Comparison of ENCODE assay signal across 8 cellular contexts in genomic region chr15:44662478-44663409, GRCh38. TPM values are rescaled to one million over a fixed set of nuclear protein-coding genes. Genes with fewer than 3 reads are reported as not detected.
DNase-seq lines count a peak whose midpoint lies in the region; ATAC-seq and TF ChIP-seq lines count a peak whose summit lies in the region.

No MANE protein-coding gene starts in this region.

- TF ChIP-seq CTCF in cardiac muscle cell (IDR thresholded peaks at IDR 0.05; ENCODE audit: low read depth, low read length), result no peak
- TF ChIP-seq CTCF in upper lobe of right lung (IDR thresholded peaks at IDR 0.05), result no peak

- H3K9me3 ChIP-seq in cardiac muscle cell (ENCODE audit: low read depth), result no peaks in the 10 kb centered on the region
- H3K9me3 ChIP-seq in upper lobe of right lung, result no peaks in the 10 kb centered on the region

- peak overlapping the region; percentile 96 to 98 (median 98) for H3K4me3 Mint-ChIP-seq in IgD-negative memory B cell

- peak overlapping the region; percentile 98 to 100 (median 98) for H3K27ac Mint-ChIP-seq in IgD-negative memory B cell

- in situ Hi-C loops in SK-MEL-5 (cut with HindIII; ENCODE audit: low pct_unique_long_range_greater_than_20kb, low sequenced_read_pairs), result no loop called here

- H3K36me3 Mint-ChIP-seq in IgD-negative memory B cell, result peaks cover 6% of the 10 kb centered on the region

- no peaks in the 10 kb centered on the region for H3K9me3 Mint-ChIP-seq in IgD-negative memory B cell

- peak; percentile 2 for DNase-seq in DMS153 (lab: John Stamatoyannopoulos, UW)
- peak; percentile 74 for DNase-seq in SK-MEL-5 (ENCODE audit: low read depth, low spot score)
- DNase-seq in activated naive CD4-positive, alpha-beta T cell treated with anti-CD3 and anti-CD28 coated beads, Interleukin-2, amount 50 U/mL, for 16 hours, result peak; percentile 84
- peak; percentile 69 to 73 for DNase-seq in cardiac muscle cell (ENCODE audit: low read depth in 1 of 2, low spot score in 1 of 2)
- DNase-seq in posterior cingulate gyrus, result peak; percentile 25 to 90 (median 40)
- DNase-seq in upper lobe of right lung, result peak; percentile 88

- no peaks in the 10 kb centered on the region for H3K27me3 Mint-ChIP-seq in IgD-negative memory B cell

- H3K27me3 ChIP-seq in cardiac muscle cell (no peaks in the 10 kb centered on the region), upper lobe of right lung (no peaks in the 10 kb centered on the region)

- H3K4me3 ChIP-seq in cardiac muscle cell (peak overlapping the region; percentile 81), upper lobe of right lung (peak overlapping the region; percentile 91)

- ATAC-seq in GM21576 (IDR thresholded peaks at IDR 0.05; ENCODE audit: unreplicated experiment), result peak; percentile 37
- peak; percentile 66 for ATAC-seq in upper lobe of right lung

- H3K4me1 ChIP-seq in cardiac muscle cell (ENCODE audit: low read depth), result peaks cover 19% of the 10 kb centered on the region
- H3K4me1 ChIP-seq in upper lobe of right lung, result peaks cover 24% of the 10 kb centered on the region

- peaks cover 9% of the 10 kb centered on the region for H3K36me3 ChIP-seq in cardiac muscle cell
- peaks cover 21% of the 10 kb centered on the region for H3K36me3 ChIP-seq in upper lobe of right lung

- H3K27ac ChIP-seq in cardiac muscle cell, result peak overlapping the region; percentile 90
- H3K27ac ChIP-seq in upper lobe of right lung, result peak overlapping the region; percentile 99

- H3K4me1 Mint-ChIP-seq in IgD-negative memory B cell, result peaks cover 35 to 48% (median 38%) of the 10 kb centered on the region in 3 donors

- intact Hi-C loops in posterior cingulate gyrus (cut with DNase I) (no loop called here), upper lobe of right lung (cut with DNase I) (loop anchor here (10.0 kb wide), 1 partner anchor 52 kb away; the partner anchor contains the start of genes B2M and PATL2)

RNA-seq across cellular contexts. Expression of gene SPG11, which starts 0.7 kb away (rescaled TPM):
- polyA plus RNA-seq in IgD-negative memory B cell, result 41.7 TPM
- 43.0 and 48.3 TPM in 2 replicates for total RNA-seq in SK-MEL-5 (2014; rRNA removed; shearing (Covaris generic))
- 37.9 and 64.5 TPM in 2 replicates for polyA plus RNA-seq in SK-MEL-5 (2015; cell fraction: cytosol; rRNA removed)
- 117 and 157 TPM in 2 replicates for polyA plus RNA-seq in SK-MEL-5 (2015; cell fraction: nucleus; rRNA removed)
- total RNA-seq in cardiac muscle cell, result 46.4 and 65.1 TPM in 2 replicates
- polyA plus RNA-seq in cardiac muscle cell, result 15.7 and 30.3 TPM in 2 replicates
- 97.6 TPM for total RNA-seq in upper lobe of right lung

RNA-seq across cellular contexts. Expression of gene PATL2, which starts 48.4 kb away (rescaled TPM):
- polyA plus RNA-seq in IgD-negative memory B cell (17.7 TPM), cardiac muscle cell (0.49 TPM in 1 of 2 replicates, not detected in the other)
- 0.19 and 0.21 TPM in 2 replicates for total RNA-seq in SK-MEL-5 (2014; rRNA removed; shearing (Covaris generic))
- 0.19 TPM in 1 of 2 replicates, not detected in the other for polyA plus RNA-seq in SK-MEL-5 (2015; cell fraction: cytosol; rRNA removed)
- 6.0 and 6.6 TPM in 2 replicates for polyA plus RNA-seq in SK-MEL-5 (2015; cell fraction: nucleus; rRNA removed)
- total RNA-seq in cardiac muscle cell (0.33 TPM in 1 of 2 replicates, not detected in the other), upper lobe of right lung (3.7 TPM)

RNA-seq across cellular contexts. Expression of gene B2M, which starts 48.6 kb away (rescaled TPM):
- polyA plus RNA-seq in IgD-negative memory B cell, result 23,226 TPM
- total RNA-seq in SK-MEL-5 (2014; rRNA removed; shearing (Covaris generic)), result 1,639 and 1,647 TPM in 2 replicates
- polyA plus RNA-seq in SK-MEL-5 (2015; cell fraction: cytosol; rRNA removed), result 2,107 and 2,382 TPM in 2 replicates
- polyA plus RNA-seq in SK-MEL-5 (2015; cell fraction: nucleus; rRNA removed), result 316 and 358 TPM in 2 replicates
- 170 and 414 TPM in 2 replicates for total RNA-seq in cardiac muscle cell
- polyA plus RNA-seq in cardiac muscle cell, result 597 and 759 TPM in 2 replicates
- total RNA-seq in upper lobe of right lung, result 4,033 TPM

Comparison
In these comparisons a context has a peak if more than half of its experiments do, and no peak if none do; other contexts are left out.
1. Peak in every context shown above with its lines: DNase-seq, ATAC-seq, H3K4me3 ChIP-seq and H3K27ac ChIP-seq.
2. DNase-seq: peak in every context shown above with its lines; median percentile 88 in upper lobe of right lung; 84 in activated naive CD4-positive, alpha-beta T cell treated with anti-CD3 and anti-CD28 coated beads, Interleukin-2, amount 50 U/mL, for 16 hours; 74 in SK-MEL-5; 71 in cardiac muscle cell; 40 in posterior cingulate gyrus; 2 in DMS153.